Comparison of ENCODE assay signal across 1 cellular context in genomic region chr19:750640-751423, GRCh38.
A peak's percentile ranks its signal among the peaks of the same experiment; 100 is the strongest.
TF ChIP-seq lines count a peak whose summit lies in the region.

TSS of gene MISP (plus strand) at chr19:751112. CDS start at chr19:756947, 5,835 bp downstream.

TF ChIP-seq in HepG2, 621 proteins besides CTCF, POLR2A, EP300 and RAD21 (continued from another document):
- TF ChIP-seq ZNF629 (CRISPR knock-in tag; conservative IDR thresholded peaks at IDR 0.05) = no peak
- no peak for TF ChIP-seq MIER2 (CRISPR knock-in tag; IDR thresholded peaks at IDR 0.05)
- no peak for TF ChIP-seq HINFP (CRISPR knock-in tag; IDR thresholded peaks at IDR 0.05; ENCODE audit: low read depth)
- TF ChIP-seq IKZF5 (CRISPR knock-in tag; IDR thresholded peaks at IDR 0.05) = no peak
- no peak for TF ChIP-seq ZNF235 (CRISPR knock-in tag; IDR thresholded peaks at IDR 0.05; ENCODE audit: borderline replicate concordance)
- no peak for TF ChIP-seq ZBTB43 (CRISPR knock-in tag; conservative IDR thresholded peaks at IDR 0.05)
- no peak for TF ChIP-seq ZNF775 (CRISPR knock-in tag; IDR thresholded peaks at IDR 0.05; ENCODE audit: borderline replicate concordance)
- no peak for TF ChIP-seq ZSCAN31 (CRISPR knock-in tag; IDR thresholded peaks at IDR 0.05; ENCODE audit: low read depth)
- no peak for TF ChIP-seq ZNF556 (CRISPR knock-in tag; IDR thresholded peaks at IDR 0.05; ENCODE audit: borderline replicate concordance)
- TF ChIP-seq TBX2 (CRISPR knock-in tag; IDR thresholded peaks at IDR 0.05; ENCODE audit: borderline replicate concordance) = 0 out of 2 replicates have a peak, but pooled peaks have one; percentile 19
- TF ChIP-seq TRAFD1 (CRISPR knock-in tag; IDR thresholded peaks at IDR 0.05; ENCODE audit: borderline replicate concordance) = no peak
- TF ChIP-seq THAP11 (CRISPR knock-in tag; IDR thresholded peaks at IDR 0.05) = no peak
- no peak for TF ChIP-seq SIX1 (CRISPR knock-in tag; IDR thresholded peaks at IDR 0.05; ENCODE audit: borderline replicate concordance)
- 0 out of 2 replicates have a peak, but pooled peaks have one; percentile 16 for TF ChIP-seq ZNF687 (CRISPR knock-in tag; IDR thresholded peaks at IDR 0.05)
- no peak for TF ChIP-seq PCBP2 (optimal IDR thresholded peaks at IDR 0.05; ENCODE audit: low read depth, low read length, poor library complexity, severe bottlenecking)
- no peak for TF ChIP-seq ZNF331 (CRISPR knock-in tag; IDR thresholded peaks at IDR 0.05)
- no peak for TF ChIP-seq ZNF451 (CRISPR knock-in tag; IDR thresholded peaks at IDR 0.05)
- TF ChIP-seq RBM39 (IDR thresholded peaks at IDR 0.05; ENCODE audit: low read depth, low read length, poor library complexity, severe bottlenecking) = no peak
- TF ChIP-seq FOXM1 (CRISPR knock-in tag; IDR thresholded peaks at IDR 0.05) = no peak
- TF ChIP-seq ZEB1 (IDR thresholded peaks at IDR 0.05; ENCODE audit: insufficient replicate concordance, low read depth) = peak; percentile 49
- TF ChIP-seq HNF4A (CRISPR knock-in tag; IDR thresholded peaks at IDR 0.05) = peak; percentile 5; the same call in 1 of the 2 replicates
- TF ChIP-seq PRDM15 (CRISPR knock-in tag; IDR thresholded peaks at IDR 0.05) = no peak
- no peak for TF ChIP-seq HOXA5 (CRISPR knock-in tag; IDR thresholded peaks at IDR 0.05)
- TF ChIP-seq ZNF567 (CRISPR knock-in tag; IDR thresholded peaks at IDR 0.05; ENCODE audit: borderline replicate concordance) = no peak
- TF ChIP-seq ARID2 (CRISPR knock-in tag; IDR thresholded peaks at IDR 0.05; ENCODE audit: borderline replicate concordance) = no peak
- no peak for TF ChIP-seq ZNF337 (CRISPR knock-in tag; IDR thresholded peaks at IDR 0.05; ENCODE audit: borderline replicate concordance, low read depth)
- no peak for TF ChIP-seq ZNF143 (CRISPR knock-in tag; IDR thresholded peaks at IDR 0.05)
- TF ChIP-seq MTERF4 (CRISPR knock-in tag; IDR thresholded peaks at IDR 0.05) = no peak
- TF ChIP-seq MXD1 (CRISPR knock-in tag; IDR thresholded peaks at IDR 0.05) = no peak
- TF ChIP-seq ZNF496 (CRISPR knock-in tag; IDR thresholded peaks at IDR 0.05; ENCODE audit: insufficient replicate concordance) = no peak
- no peak for TF ChIP-seq SRY (CRISPR knock-in tag; IDR thresholded peaks at IDR 0.05)
- TF ChIP-seq SP4 (CRISPR knock-in tag; IDR thresholded peaks at IDR 0.05) = no peak
- TF ChIP-seq MTA1 (CRISPR knock-in tag; IDR thresholded peaks at IDR 0.05; ENCODE audit: borderline replicate concordance) = peak; percentile 60; the same call in 1 of the 2 replicates
- no peak for TF ChIP-seq SNRNP70 (IDR thresholded peaks at IDR 0.05; ENCODE audit: low read depth, low read length)
- no peak for TF ChIP-seq ZNF414 (CRISPR knock-in tag; IDR thresholded peaks at IDR 0.05)
- TF ChIP-seq ZNF33A (CRISPR knock-in tag; IDR thresholded peaks at IDR 0.05; ENCODE audit: borderline replicate concordance) = no peak
